8 cellular contexts compared by ENCODE assay signal in the genomic region with DNA sequence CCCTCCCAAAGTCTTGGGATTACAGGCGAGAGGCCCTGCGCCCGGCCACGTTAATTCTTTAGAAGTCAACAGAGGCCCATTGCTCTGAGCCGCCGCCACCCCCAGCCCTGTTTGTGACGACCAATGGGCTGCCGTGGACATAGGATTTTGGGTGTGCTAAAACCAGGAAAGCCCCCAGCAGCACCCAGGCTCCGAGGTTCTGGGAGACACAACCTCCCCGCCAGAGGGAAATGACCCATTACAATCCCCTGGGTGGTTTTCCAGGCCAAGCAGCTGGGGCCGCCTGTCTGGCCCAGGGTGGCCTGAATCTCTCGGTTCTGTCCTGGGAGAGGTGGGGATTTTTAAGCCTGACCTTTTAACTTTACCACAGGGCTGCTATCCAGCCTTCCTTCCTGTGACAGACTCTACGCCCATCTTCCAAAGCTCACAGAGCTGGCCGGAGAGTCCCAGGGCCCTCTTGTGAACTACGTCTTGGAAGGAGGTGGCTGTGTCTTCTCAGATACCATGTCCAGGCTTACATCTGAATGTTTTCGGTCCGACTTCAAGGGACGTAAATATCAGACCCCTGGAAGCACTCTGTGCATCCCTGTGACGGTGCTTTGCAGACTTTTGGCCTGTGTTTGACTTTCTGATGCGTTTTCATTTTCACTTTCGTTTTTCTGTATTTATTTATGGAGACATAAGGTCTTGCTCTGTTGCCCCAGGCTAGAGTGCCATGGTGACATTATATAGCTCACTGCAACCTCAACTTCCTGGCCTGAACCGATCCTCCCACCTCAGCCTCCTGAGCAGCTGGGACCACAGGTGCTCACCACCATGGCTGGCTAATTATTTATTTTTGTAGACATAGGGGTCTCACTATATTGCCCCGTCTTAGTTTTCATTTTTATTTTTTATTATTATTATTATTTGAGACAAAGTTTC. TPM values are rescaled to one million over a fixed set of nuclear protein-coding genes. Genes with fewer than 3 reads are reported as not detected.
DNase-seq lines count a peak whose midpoint lies in the region; ATAC-seq and TF ChIP-seq lines count a peak whose summit lies in the region.

No MANE protein-coding gene starts in this region.

- H3K36me3 ChIP-seq in OCI-LY1 (ENCODE audit: insufficient read depth, low read length) (peaks cover 58% of the 10 kb centered on the region), lower lobe of right lung (no peaks in the 10 kb centered on the region)

- H3K9me3 ChIP-seq in OCI-LY1 (ENCODE audit: low read length) (no peaks in the 10 kb centered on the region), lower lobe of right lung (no peaks in the 10 kb centered on the region)

- H3K27ac ChIP-seq in OCI-LY1 (ENCODE audit: low read depth, low read length, poor library complexity, severe bottlenecking) (peak overlapping the region; percentile 99), lower lobe of right lung (peak overlapping the region; percentile 69)

- H3F3A ChIP-seq in OCI-LY1 (ENCODE audit: insufficient read depth, low read length): peaks cover 20% of the 10 kb centered on the region

- H3K4me1 ChIP-seq in OCI-LY1 (ENCODE audit: insufficient read depth, low read length, severe bottlenecking) (peaks cover 72% of the 10 kb centered on the region), lower lobe of right lung (peaks cover 7% of the 10 kb centered on the region)

- H3K79me2 ChIP-seq in OCI-LY1 (ENCODE audit: insufficient read depth, low read length): peaks cover 5% of the 10 kb centered on the region; the same call in 1 of the 2 replicates

- TF ChIP-seq CTCF in OCI-LY1 (IDR thresholded peaks at IDR 0.05; ENCODE audit: low read length) (no peak), lower lobe of right lung (IDR thresholded peaks at IDR 0.05) (no peak)

- H2AFZ ChIP-seq in OCI-LY1 (ENCODE audit: low read length): no peak overlapping the region

- peak overlapping the region; percentile 52 for H3K4me2 ChIP-seq in OCI-LY1 (ENCODE audit: low read length)

- H3K27me3 ChIP-seq in OCI-LY1 (ENCODE audit: insufficient read depth, low read length) (no peaks in the 10 kb centered on the region), lower lobe of right lung (ENCODE audit: low read depth) (no peaks in the 10 kb centered on the region)

- peak overlapping the region; percentile 30 for H3K4me3 ChIP-seq in OCI-LY1 (ENCODE audit: low read depth, low read length, poor library complexity, severe bottlenecking)
- peak overlapping the region; percentile 18 for H3K4me3 ChIP-seq in lower lobe of right lung

- intact Hi-C loops in lower lobe of right lung (cut with DNase I): no loop called here

- H3K9me2 ChIP-seq in OCI-LY1 (ENCODE audit: low read depth, low read length): no peaks in the 10 kb centered on the region

- DNase-seq in lower lobe of right lung (no peak), HCEC 1CT (no peak), NCI-H2029 (lab: John Stamatoyannopoulos, UW) (no peak), NCI-H446 treated with DMSO at 0.1 percent for 48 hours (lab: John Stamatoyannopoulos, UW) (no peak), DMS114 treated with DMSO at 0.1 percent for 48 hours (lab: John Stamatoyannopoulos, UW; ENCODE audit: unreplicated experiment) (no peak)

- H4K20me1 ChIP-seq in OCI-LY1 (ENCODE audit: insufficient read depth, low read length): no peaks in the 10 kb centered on the region

- ATAC-seq in GM18519 (IDR thresholded peaks at IDR 0.05; ENCODE audit: low FRiP score, unreplicated experiment) (peak; percentile 69), HG02571 (IDR thresholded peaks at IDR 0.05; ENCODE audit: unreplicated experiment) (peak; percentile 51), lower lobe of right lung (peak in 1 of 2 donors; percentile 23)

- H3K9ac ChIP-seq in OCI-LY1 (ENCODE audit: low read length): peak overlapping the region; percentile 35; the same call in 1 of the 2 replicates

RNA-seq across cellular contexts. Expression of gene P2RY8, which starts 36.0 kb away (rescaled TPM):
- total RNA-seq in lower lobe of right lung: 3.0 TPM

RNA-seq across cellular contexts. Expression of gene ASMTL, which starts 48.3 kb away (rescaled TPM):
- 19.1 TPM for total RNA-seq in lower lobe of right lung
